In the genomic region with DNA sequence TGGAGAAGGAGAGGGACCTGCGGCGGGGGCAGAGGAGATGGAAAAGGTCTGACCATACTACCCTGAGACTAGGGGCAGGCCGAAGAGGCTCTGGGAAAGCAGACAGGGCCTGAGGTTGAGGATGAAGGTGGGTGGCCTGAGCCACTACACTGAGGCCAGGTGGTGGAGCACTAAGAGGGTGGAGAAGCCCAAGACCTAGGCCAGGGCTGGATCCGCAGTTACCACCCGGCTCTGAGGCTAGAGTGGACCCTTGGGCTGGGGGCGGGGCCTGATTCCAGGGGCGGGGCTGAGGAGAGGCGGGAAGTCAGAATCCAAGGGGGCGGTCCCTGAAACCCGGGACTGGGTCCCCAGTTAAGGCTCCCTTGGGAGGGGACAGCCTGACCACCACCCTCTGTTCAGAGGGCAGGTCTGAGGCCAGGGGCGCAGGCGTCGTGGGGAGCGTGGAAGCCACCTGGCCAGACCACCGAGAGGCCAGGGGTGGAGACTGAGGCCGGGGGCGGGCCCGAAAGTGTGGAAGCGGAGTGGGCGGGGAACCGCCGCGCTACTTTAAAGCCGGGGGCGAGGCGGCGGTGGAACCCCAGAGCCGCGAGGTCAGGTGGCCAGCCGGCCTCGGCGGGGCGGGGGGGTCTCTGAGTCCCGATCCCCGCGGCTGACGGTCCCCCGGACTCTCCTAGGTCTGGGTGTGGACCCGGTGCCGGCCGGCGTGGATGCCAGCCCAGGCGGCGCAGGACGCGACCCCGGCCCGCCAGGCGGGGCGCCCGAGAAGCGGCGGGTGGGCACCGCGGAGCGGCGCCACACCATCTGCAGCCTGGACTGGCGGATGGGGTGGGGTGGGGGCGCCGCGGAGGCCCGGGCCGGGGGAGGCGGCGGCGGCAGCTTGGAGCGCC, we compare ENCODE assay signal across 1 cellular context.
TF ChIP-seq lines count a peak whose summit lies in the region.

No MANE protein-coding gene starts in this region.

TF ChIP-seq in H1, 55 proteins besides CTCF, POLR2A, EP300 and RAD21 (continued from another document):
- TF ChIP-seq, protein P1, sequence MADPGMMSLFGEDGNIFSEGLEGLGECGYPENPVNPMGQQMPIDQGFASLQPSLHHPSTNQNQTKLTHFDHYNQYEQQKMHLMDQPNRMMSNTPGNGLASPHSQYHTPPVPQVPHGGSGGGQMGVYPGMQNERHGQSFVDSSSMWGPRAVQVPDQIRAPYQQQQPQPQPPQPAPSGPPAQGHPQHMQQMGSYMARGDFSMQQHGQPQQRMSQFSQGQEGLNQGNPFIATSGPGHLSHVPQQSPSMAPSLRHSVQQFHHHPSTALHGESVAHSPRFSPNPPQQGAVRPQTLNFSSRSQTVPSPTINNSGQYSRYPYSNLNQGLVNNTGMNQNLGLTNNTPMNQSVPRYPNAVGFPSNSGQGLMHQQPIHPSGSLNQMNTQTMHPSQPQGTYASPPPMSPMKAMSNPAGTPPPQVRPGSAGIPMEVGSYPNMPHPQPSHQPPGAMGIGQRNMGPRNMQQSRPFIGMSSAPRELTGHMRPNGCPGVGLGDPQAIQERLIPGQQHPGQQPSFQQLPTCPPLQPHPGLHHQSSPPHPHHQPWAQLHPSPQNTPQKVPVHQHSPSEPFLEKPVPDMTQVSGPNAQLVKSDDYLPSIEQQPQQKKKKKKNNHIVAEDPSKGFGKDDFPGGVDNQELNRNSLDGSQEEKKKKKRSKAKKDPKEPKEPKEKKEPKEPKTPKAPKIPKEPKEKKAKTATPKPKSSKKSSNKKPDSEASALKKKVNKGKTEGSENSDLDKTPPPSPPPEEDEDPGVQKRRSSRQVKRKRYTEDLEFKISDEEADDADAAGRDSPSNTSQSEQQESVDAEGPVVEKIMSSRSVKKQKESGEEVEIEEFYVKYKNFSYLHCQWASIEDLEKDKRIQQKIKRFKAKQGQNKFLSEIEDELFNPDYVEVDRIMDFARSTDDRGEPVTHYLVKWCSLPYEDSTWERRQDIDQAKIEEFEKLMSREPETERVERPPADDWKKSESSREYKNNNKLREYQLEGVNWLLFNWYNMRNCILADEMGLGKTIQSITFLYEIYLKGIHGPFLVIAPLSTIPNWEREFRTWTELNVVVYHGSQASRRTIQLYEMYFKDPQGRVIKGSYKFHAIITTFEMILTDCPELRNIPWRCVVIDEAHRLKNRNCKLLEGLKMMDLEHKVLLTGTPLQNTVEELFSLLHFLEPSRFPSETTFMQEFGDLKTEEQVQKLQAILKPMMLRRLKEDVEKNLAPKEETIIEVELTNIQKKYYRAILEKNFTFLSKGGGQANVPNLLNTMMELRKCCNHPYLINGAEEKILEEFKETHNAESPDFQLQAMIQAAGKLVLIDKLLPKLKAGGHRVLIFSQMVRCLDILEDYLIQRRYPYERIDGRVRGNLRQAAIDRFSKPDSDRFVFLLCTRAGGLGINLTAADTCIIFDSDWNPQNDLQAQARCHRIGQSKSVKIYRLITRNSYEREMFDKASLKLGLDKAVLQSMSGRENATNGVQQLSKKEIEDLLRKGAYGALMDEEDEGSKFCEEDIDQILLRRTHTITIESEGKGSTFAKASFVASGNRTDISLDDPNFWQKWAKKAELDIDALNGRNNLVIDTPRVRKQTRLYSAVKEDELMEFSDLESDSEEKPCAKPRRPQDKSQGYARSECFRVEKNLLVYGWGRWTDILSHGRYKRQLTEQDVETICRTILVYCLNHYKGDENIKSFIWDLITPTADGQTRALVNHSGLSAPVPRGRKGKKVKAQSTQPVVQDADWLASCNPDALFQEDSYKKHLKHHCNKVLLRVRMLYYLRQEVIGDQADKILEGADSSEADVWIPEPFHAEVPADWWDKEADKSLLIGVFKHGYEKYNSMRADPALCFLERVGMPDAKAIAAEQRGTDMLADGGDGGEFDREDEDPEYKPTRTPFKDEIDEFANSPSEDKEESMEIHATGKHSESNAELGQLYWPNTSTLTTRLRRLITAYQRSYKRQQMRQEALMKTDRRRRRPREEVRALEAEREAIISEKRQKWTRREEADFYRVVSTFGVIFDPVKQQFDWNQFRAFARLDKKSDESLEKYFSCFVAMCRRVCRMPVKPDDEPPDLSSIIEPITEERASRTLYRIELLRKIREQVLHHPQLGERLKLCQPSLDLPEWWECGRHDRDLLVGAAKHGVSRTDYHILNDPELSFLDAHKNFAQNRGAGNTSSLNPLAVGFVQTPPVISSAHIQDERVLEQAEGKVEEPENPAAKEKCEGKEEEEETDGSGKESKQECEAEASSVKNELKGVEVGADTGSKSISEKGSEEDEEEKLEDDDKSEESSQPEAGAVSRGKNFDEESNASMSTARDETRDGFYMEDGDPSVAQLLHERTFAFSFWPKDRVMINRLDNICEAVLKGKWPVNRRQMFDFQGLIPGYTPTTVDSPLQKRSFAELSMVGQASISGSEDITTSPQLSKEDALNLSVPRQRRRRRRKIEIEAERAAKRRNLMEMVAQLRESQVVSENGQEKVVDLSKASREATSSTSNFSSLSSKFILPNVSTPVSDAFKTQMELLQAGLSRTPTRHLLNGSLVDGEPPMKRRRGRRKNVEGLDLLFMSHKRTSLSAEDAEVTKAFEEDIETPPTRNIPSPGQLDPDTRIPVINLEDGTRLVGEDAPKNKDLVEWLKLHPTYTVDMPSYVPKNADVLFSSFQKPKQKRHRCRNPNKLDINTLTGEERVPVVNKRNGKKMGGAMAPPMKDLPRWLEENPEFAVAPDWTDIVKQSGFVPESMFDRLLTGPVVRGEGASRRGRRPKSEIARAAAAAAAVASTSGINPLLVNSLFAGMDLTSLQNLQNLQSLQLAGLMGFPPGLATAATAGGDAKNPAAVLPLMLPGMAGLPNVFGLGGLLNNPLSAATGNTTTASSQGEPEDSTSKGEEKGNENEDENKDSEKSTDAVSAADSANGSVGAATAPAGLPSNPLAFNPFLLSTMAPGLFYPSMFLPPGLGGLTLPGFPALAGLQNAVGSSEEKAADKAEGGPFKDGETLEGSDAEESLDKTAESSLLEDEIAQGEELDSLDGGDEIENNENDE (IDR thresholded peaks at IDR 0.05; ENCODE audit: insufficient replicate concordance, low read length), result no peak
- TF ChIP-seq BRCA1 (IDR thresholded peaks at IDR 0.05; ENCODE audit: low read depth, low read length) (no peak), RNF2 (IDR thresholded peaks at IDR 0.05; ENCODE audit: borderline replicate concordance, low read depth, low read length, missing control alignments, poor library complexity, severe bottlenecking) (no peak), TCF12 (IDR thresholded peaks at IDR 0.05; ENCODE audit: low read depth, low read length) (no peak), PHF8 (conservative IDR thresholded peaks at IDR 0.05; ENCODE audit: low read depth, low read length) (peak; percentile 61), SP4 (IDR thresholded peaks at IDR 0.05; ENCODE audit: low read length) (peak; percentile 86; the same call in 1 of the 2 replicates), SAP30 (IDR thresholded peaks at IDR 0.05; ENCODE audit: insufficient read depth, insufficient replicate concordance, low read length) (peak; percentile 19), NRF1 (IDR thresholded peaks at IDR 0.05; ENCODE audit: low read depth, low read length) (no peak), POU5F1 (IDR thresholded peaks at IDR 0.05; ENCODE audit: low read depth, low read length) (no peak), EGR1 (IDR thresholded peaks at IDR 0.05; ENCODE audit: borderline replicate concordance, low read depth, low read length) (no peak; the same call in 1 of the 2 replicates), TBP (IDR thresholded peaks at IDR 0.05; ENCODE audit: low read depth, low read length) (peak; percentile 86), GTF2F1 (IDR thresholded peaks at IDR 0.05; ENCODE audit: borderline replicate concordance, low read depth, low read length) (no peak), CEBPB (IDR thresholded peaks at IDR 0.05; ENCODE audit: low read depth, low read length) (no peak), SP2 (IDR thresholded peaks at IDR 0.05; ENCODE audit: low read length) (no peak), JUND (IDR thresholded peaks at IDR 0.05; ENCODE audit: low read length) (no peak), SIN3A (conservative IDR thresholded peaks at IDR 0.05 in 1 of 2, IDR thresholded peaks at IDR 0.05 in 1 of 2; ENCODE audit: low read depth in 1 of 2, low read length in 2 of 2) (peak in 1 of 2 experiments; percentile 59; a peak in 2 of 4 replicates), RBBP5 (IDR thresholded peaks at IDR 0.05; ENCODE audit: borderline replicate concordance, low read depth, low read length) (peak; percentile 90; the same call in 1 of the 2 replicates)
- TF ChIP-seq, protein P2, sequence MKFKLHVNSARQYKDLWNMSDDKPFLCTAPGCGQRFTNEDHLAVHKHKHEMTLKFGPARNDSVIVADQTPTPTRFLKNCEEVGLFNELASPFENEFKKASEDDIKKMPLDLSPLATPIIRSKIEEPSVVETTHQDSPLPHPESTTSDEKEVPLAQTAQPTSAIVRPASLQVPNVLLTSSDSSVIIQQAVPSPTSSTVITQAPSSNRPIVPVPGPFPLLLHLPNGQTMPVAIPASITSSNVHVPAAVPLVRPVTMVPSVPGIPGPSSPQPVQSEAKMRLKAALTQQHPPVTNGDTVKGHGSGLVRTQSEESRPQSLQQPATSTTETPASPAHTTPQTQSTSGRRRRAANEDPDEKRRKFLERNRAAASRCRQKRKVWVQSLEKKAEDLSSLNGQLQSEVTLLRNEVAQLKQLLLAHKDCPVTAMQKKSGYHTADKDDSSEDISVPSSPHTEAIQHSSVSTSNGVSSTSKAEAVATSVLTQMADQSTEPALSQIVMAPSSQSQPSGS (IDR thresholded peaks at IDR 0.05; ENCODE audit: low read length), result 0 out of 2 replicates have a peak, but pooled peaks have one; percentile 22
- TF ChIP-seq, protein P3, sequence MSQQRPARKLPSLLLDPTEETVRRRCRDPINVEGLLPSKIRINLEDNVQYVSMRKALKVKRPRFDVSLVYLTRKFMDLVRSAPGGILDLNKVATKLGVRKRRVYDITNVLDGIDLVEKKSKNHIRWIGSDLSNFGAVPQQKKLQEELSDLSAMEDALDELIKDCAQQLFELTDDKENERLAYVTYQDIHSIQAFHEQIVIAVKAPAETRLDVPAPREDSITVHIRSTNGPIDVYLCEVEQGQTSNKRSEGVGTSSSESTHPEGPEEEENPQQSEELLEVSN (IDR thresholded peaks at IDR 0.05), result no peak; the same call in 1 of the 2 replicates
- TF ChIP-seq, protein P4, sequence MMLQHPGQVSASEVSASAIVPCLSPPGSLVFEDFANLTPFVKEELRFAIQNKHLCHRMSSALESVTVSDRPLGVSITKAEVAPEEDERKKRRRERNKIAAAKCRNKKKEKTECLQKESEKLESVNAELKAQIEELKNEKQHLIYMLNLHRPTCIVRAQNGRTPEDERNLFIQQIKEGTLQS (IDR thresholded peaks at IDR 0.05; ENCODE audit: insufficient read depth, low read depth, low read length), result no peak
